15 cellular contexts compared by ENCODE assay signal in genomic region chr17:58270476-58271290, GRCh38. TPM values are rescaled to one million over a fixed set of nuclear protein-coding genes. Genes with fewer than 3 reads are reported as not detected.
DNase-seq lines count a peak whose midpoint lies in the region; ATAC-seq and TF ChIP-seq lines count a peak whose summit lies in the region.
"Had no signal": no experiment of that assay in that cellular context is flagged by ENCODE, and none has a peak within 500 bp of the region (broad histone marks: within the 10 kb centered on the region; RNA-seq: fewer than 3 reads in every experiment).

No MANE protein-coding gene starts in this region.

- no peaks in the 10 kb centered on the region for H3K4me1 ChIP-seq in CD8-positive, alpha-beta T cell (ENCODE audit: insufficient read depth, low read length)

- no peak for DNase-seq in CD8-positive, alpha-beta T cell
- DNase-seq in SW480 (ENCODE audit: low spot score) (peak; percentile 30), iPS-NIHi7 (ENCODE audit: extremely low spot score) (peak; percentile 54), cerebellar nuclear complex (lab: John Stamatoyannopoulos, UW) (no peak)
- DNase-seq: CD4-positive, alpha-beta memory T cell; NCI-H1417; T-cell had no signal

- no peaks in the 10 kb centered on the region for H3K27me3 ChIP-seq in CD8-positive, alpha-beta T cell (ENCODE audit: insufficient read depth, low read length)

- intact Hi-C loops in CD8-positive, alpha-beta T cell (cut with DNase I, micrococcal nuclease): no loop called here

- peak; percentile 36 for ATAC-seq in CD8-positive, alpha-beta T cell
- ATAC-seq in GM18909 (IDR thresholded peaks at IDR 0.05; ENCODE audit: poor library complexity, unreplicated experiment) (no peak), GM19328 (IDR thresholded peaks at IDR 0.05; ENCODE audit: unreplicated experiment) (no peak), HG03439 (IDR thresholded peaks at IDR 0.05; ENCODE audit: unreplicated experiment) (no peak)
- ATAC-seq: T-cell had no signal

- no peak for TF ChIP-seq CTCF in CD8-positive, alpha-beta T cell (IDR thresholded peaks at IDR 0.05)
- TF ChIP-seq CTCF in GM12873 (IDR thresholded peaks at IDR 0.05; ENCODE audit: insufficient read depth, low read depth, low read length, missing control alignments): peak; percentile 61

- H3K4me3 ChIP-seq in CD8-positive, alpha-beta T cell (ENCODE audit: low read depth, low read length): no peak overlapping the region
- H3K4me3 ChIP-seq: thoracic aorta had no signal

- H3K36me3 Mint-ChIP-seq in CD8-positive, alpha-beta T cell: no peaks in the 10 kb centered on the region
- H3K36me3 Mint-ChIP-seq: activated naive CD8-positive, alpha-beta T cell; CD4-positive, alpha-beta memory T cell; T-cell had no signal

- no peak overlapping the region for H3K27ac ChIP-seq in CD8-positive, alpha-beta T cell (ENCODE audit: low read depth, low read length)
- H3K27ac ChIP-seq: thoracic aorta had no signal

- no peaks in the 10 kb centered on the region for H3K9me3 Mint-ChIP-seq in CD8-positive, alpha-beta T cell
- H3K9me3 Mint-ChIP-seq: CD4-positive, alpha-beta memory T cell; T-cell had no signal

- H3K4me1 Mint-ChIP-seq in CD8-positive, alpha-beta T cell (ENCODE audit: low read depth): no peaks in the 10 kb centered on the region
- H3K4me1 Mint-ChIP-seq: T-cell had no signal

- H3K9me3 ChIP-seq in CD8-positive, alpha-beta T cell (ENCODE audit: low read length): no peaks in the 10 kb centered on the region
- H3K9me3 ChIP-seq: thoracic aorta had no signal

- H3K36me3 ChIP-seq in CD8-positive, alpha-beta T cell (ENCODE audit: insufficient read depth, low read length): no peaks in the 10 kb centered on the region
- H3K36me3 ChIP-seq: thoracic aorta had no signal

- H3K27ac Mint-ChIP-seq in CD8-positive, alpha-beta T cell: no peak overlapping the region
- H3K27ac Mint-ChIP-seq: activated naive CD8-positive, alpha-beta T cell; CD4-positive, alpha-beta memory T cell; T-cell had no signal

- CTCF ChIA-PET in CD8-positive, alpha-beta T cell (lab: Charles Lee): interaction anchor here (1.1 kb wide), 1 partner anchor 22 kb away, joined by 3 read pairs; no protein-coding TSS in a partner anchor

- no peak overlapping the region for H3K4me3 Mint-ChIP-seq in CD8-positive, alpha-beta T cell
- H3K4me3 Mint-ChIP-seq: activated naive CD8-positive, alpha-beta T cell; CD4-positive, alpha-beta memory T cell; T-cell had no signal

- POLR2A ChIA-PET in CD8-positive, alpha-beta T cell (lab: Charles Lee): no interaction called here

- H3K27me3 Mint-ChIP-seq in CD8-positive, alpha-beta T cell (ENCODE audit: low read depth): peaks cover 11% of the 10 kb centered on the region

RNA-seq across cellular contexts. Expression of gene MPO, which starts 10.1 kb away (rescaled TPM):
- total RNA-seq in CD8-positive, alpha-beta T cell: not detected
- total RNA-seq: CD4-positive, alpha-beta memory T cell had no signal

RNA-seq across cellular contexts. Expression of gene LPO, which starts 32.3 kb away (rescaled TPM):
- total RNA-seq in CD8-positive, alpha-beta T cell: not detected
- total RNA-seq: CD4-positive, alpha-beta memory T cell; myocyte; skeletal muscle tissue; T-cell; thoracic aorta had no signal

RNA-seq across cellular contexts. Expression of gene MKS1, which starts 51.6 kb away (rescaled TPM):
- total RNA-seq in CD8-positive, alpha-beta T cell: 1 to 10 TPM; 4.6 to 4.9 TPM

RNA-seq across cellular contexts. Expression of gene TSPOAP1, which starts 57.9 kb away (rescaled TPM):
- 10 to 100 TPM; 27.9 to 35.3 TPM for total RNA-seq in CD8-positive, alpha-beta T cell

Comparison
In these comparisons a context has a peak if more than half of its experiments do, and no peak if none do; other contexts are left out.
1. DNase-seq: peak in SW480 (single experiment) and iPS-NIHi7 (single experiment); none in CD8-positive, alpha-beta T cell (0 of 7) and cerebellar nuclear complex (0 of 2).